Comparison of ENCODE assay signal across 8 cellular contexts in genomic region chr1:119808972-119809550, GRCh38. TPM values are rescaled to one million over a fixed set of nuclear protein-coding genes. Genes with fewer than 3 reads are reported as not detected.
DNase-seq lines count a peak whose midpoint lies in the region; ATAC-seq and TF ChIP-seq lines count a peak whose summit lies in the region.

No MANE protein-coding gene starts in this region.

- no peak overlapping the region for H3K4me2 ChIP-seq in OCI-LY7 (ENCODE audit: low read length)

- peaks cover 37% of the 10 kb centered on the region for H3K27me3 Mint-ChIP-seq in CD4-positive, CD25-positive, alpha-beta regulatory T cell
- peaks cover 6 to 38% (median 34%) of the 10 kb centered on the region in 3 donors for H3K27me3 Mint-ChIP-seq in naive B cell

- H3K4me1 Mint-ChIP-seq in CD4-positive, CD25-positive, alpha-beta regulatory T cell: peaks cover 0 to 6% (median 4%) of the 10 kb centered on the region in 4 donors
- no peaks in the 10 kb centered on the region for H3K4me1 Mint-ChIP-seq in naive B cell

- H3K36me3 Mint-ChIP-seq in CD4-positive, CD25-positive, alpha-beta regulatory T cell: no peaks in the 10 kb centered on the region
- no peaks in the 10 kb centered on the region for H3K36me3 Mint-ChIP-seq in naive B cell

- no peaks in the 10 kb centered on the region for H3K79me2 ChIP-seq in OCI-LY7 (ENCODE audit: insufficient read depth, low read depth, low read length)

- no peaks in the 10 kb centered on the region for H3K36me3 ChIP-seq in CD4-positive, CD25-positive, alpha-beta regulatory T cell (ENCODE audit: control insufficient read depth, insufficient read depth, low read length)
- no peaks in the 10 kb centered on the region for H3K36me3 ChIP-seq in OCI-LY7 (ENCODE audit: insufficient read depth, low read length)

- H3K9me3 ChIP-seq in CD4-positive, CD25-positive, alpha-beta regulatory T cell (ENCODE audit: control insufficient read depth in 2 of 2, low read length in 2 of 2): no peaks in the 10 kb centered on the region
- no peaks in the 10 kb centered on the region for H3K9me3 ChIP-seq in OCI-LY7 (ENCODE audit: low read length)

- H4K20me1 ChIP-seq in OCI-LY7 (ENCODE audit: insufficient read depth, low read length): no peaks in the 10 kb centered on the region

- intact Hi-C loops in OCI-LY7 (cut with micrococcal nuclease; ENCODE audit: unreplicated experiment): loop anchor here (10.0 kb wide), 1 partner anchor 194 kb away; no protein-coding TSS in a partner anchor

- no peaks in the 10 kb centered on the region for H3K9me2 ChIP-seq in OCI-LY7 (ENCODE audit: insufficient read depth, low read length)

- no peak overlapping the region for H3K27ac ChIP-seq in CD4-positive, CD25-positive, alpha-beta regulatory T cell (ENCODE audit: insufficient read depth, low read length, poor library complexity, severe bottlenecking)
- no peak overlapping the region for H3K27ac ChIP-seq in OCI-LY7 (ENCODE audit: low read depth, low read length, poor library complexity, severe bottlenecking)

- peak; percentile 98 for TF ChIP-seq CTCF in OCI-LY7 (conservative IDR thresholded peaks at IDR 0.05; ENCODE audit: low read length)

- no peak overlapping the region for H3K4me3 Mint-ChIP-seq in CD4-positive, CD25-positive, alpha-beta regulatory T cell
- H3K4me3 Mint-ChIP-seq in naive B cell: no peak overlapping the region

- H3K4me3 ChIP-seq in CD4-positive, CD25-positive, alpha-beta regulatory T cell (ENCODE audit: low read depth, low read length): no peak overlapping the region
- no peak overlapping the region for H3K4me3 ChIP-seq in OCI-LY7 (ENCODE audit: low read depth, low read length, poor library complexity, severe bottlenecking)

- H3K9me3 Mint-ChIP-seq in CD4-positive, CD25-positive, alpha-beta regulatory T cell: peaks cover 0 to 2% (median 0%) of the 10 kb centered on the region in 7 donors
- H3K9me3 Mint-ChIP-seq in naive B cell: no peaks in the 10 kb centered on the region

- POLR2A ChIA-PET in OCI-LY7 (lab: Charles Lee): no interaction called here

- in situ Hi-C loops in KBM-7 (cut with MboI; ENCODE audit: low pct_unique_long_range_greater_than_20kb, low sequenced_read_pairs): no loop called here

- no peak overlapping the region for H2AFZ ChIP-seq in OCI-LY7 (ENCODE audit: low read length)

- TF ChIP-seq POLR2A in erythroblast (IDR thresholded peaks at IDR 0.05; ENCODE audit: low read length): no peak

- H3K27ac Mint-ChIP-seq in CD4-positive, CD25-positive, alpha-beta regulatory T cell: no peak overlapping the region
- H3K27ac Mint-ChIP-seq in naive B cell: no peak overlapping the region

- DNase-seq in CD4-positive, CD25-positive, alpha-beta regulatory T cell: peak; percentile 30 to 79 (median 52)
- DNase-seq in KBM-7: peak; percentile 75
- peak; percentile 71 for DNase-seq in OCI-LY7 (ENCODE audit: low spot score)
- DNase-seq in activated CD8-positive, alpha-beta memory T cell treated with anti-CD3 and anti-CD28 coated beads, Interleukin-2, amount 50 U/mL, for 48 hours: peak; percentile 81
- peak; percentile 74 to 86 for DNase-seq in erythroblast (lab: John Stamatoyannopoulos, UW)
- peak; percentile 35 for DNase-seq in naive B cell
- peak; percentile 38 to 50 for DNase-seq in stimulated activated CD8-positive, alpha-beta memory T cell treated with anti-CD3 and anti-CD28 coated beads, Interleukin-7, amount 100 ng/mL, for 4 hours (ENCODE audit: low read depth in 2 of 2)

- no peaks in the 10 kb centered on the region for H3K4me1 ChIP-seq in CD4-positive, CD25-positive, alpha-beta regulatory T cell (ENCODE audit: control insufficient read depth, insufficient read depth, low read length, poor library complexity, severe bottlenecking)
- H3K4me1 ChIP-seq in OCI-LY7 (ENCODE audit: insufficient read depth, low read length, poor library complexity, severe bottlenecking): no peaks in the 10 kb centered on the region

- ATAC-seq in CD4-positive, CD25-positive, alpha-beta regulatory T cell (ENCODE audit: low read depth in 2 of 2): peak; percentile 45 to 56
- ATAC-seq in GM19452 (IDR thresholded peaks at IDR 0.05; ENCODE audit: unreplicated experiment) (peak; percentile 81), naive B cell (ENCODE audit: low read depth in 2 of 2) (peak; percentile 54 to 70)

- BruUV-seq in OCI-LY7 (replicated peaks; lab: Mats Ljungman, UMichigan): no TSS peak

- H3K27me3 ChIP-seq in CD4-positive, CD25-positive, alpha-beta regulatory T cell (ENCODE audit: control insufficient read depth, insufficient read depth, low read length): peaks cover 14% of the 10 kb centered on the region

- CTCF ChIA-PET in OCI-LY7 (lab: Charles Lee; ENCODE audit: unreplicated experiment): interaction anchor here (1.0 kb wide), 1 partner anchor 14 kb away, joined by 3 read pairs; no protein-coding TSS in a partner anchor

RNA-seq across cellular contexts. Expression of gene REG4, which starts 2.2 kb away (rescaled TPM):
- not detected for total RNA-seq in CD4-positive, CD25-positive, alpha-beta regulatory T cell
- polyA plus RNA-seq in CD4-positive, CD25-positive, alpha-beta regulatory T cell: 1 to 10 TPM in 1 of 4 donors, under 1 TPM in 1, not detected in 2; 0.41 to 1.5 TPM
- not detected in 2 replicates for total RNA-seq in OCI-LY7 (2014; rRNA removed; shearing (Covaris generic))
- not detected in 2 replicates for total RNA-seq in OCI-LY7 (2022)
- not detected for polyA plus RNA-seq in naive B cell (ENCODE audit: low read depth in 6 of 6)

RNA-seq across cellular contexts. Expression of gene HMGCS2, which starts 40.4 kb away (rescaled TPM):
- total RNA-seq in CD4-positive, CD25-positive, alpha-beta regulatory T cell: not detected
- not detected for polyA plus RNA-seq in CD4-positive, CD25-positive, alpha-beta regulatory T cell
- not detected in 2 replicates for total RNA-seq in OCI-LY7 (2014; rRNA removed; shearing (Covaris generic))
- total RNA-seq in OCI-LY7 (2022): not detected in 2 replicates
- polyA plus RNA-seq in naive B cell (ENCODE audit: low read depth in 6 of 6): not detected
